ENCODE assay signal across 1 cellular context in the genomic region with DNA sequence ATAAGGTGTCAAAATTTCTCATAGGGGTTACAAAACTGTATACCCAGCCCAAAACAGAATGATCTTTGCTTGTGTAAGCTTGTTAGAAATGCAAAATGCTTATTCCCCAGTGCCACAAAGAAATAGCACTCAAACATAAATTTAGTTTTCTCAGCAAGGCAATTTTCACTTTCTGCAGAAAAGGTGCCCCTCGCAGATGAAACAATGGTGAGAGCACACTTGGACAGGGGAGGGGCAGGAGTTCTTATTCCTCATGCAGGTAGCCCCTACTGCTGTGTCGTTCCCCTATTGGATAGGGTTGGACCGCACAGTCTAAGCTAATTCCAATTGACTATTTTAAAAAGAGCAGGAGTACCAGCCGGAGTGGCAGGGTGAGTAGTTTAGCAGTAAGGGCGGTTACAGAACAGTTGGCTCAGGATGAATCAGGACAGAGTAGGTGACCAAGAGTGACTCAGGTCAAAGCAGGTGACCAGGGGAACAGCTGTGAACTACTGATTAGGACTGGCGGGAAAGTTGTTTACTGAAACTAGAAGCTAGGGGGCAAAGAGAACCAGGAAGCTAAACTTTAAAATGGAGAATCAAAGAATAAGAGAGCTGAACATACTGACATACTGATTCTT.
TF ChIP-seq lines count a peak whose summit lies in the region.

No MANE protein-coding gene starts in this region.

TF ChIP-seq in K562, 482 proteins besides CTCF, POLR2A, EP300 and RAD21 (continued from another document and continues in another):
- TF ChIP-seq, protein P1, sequence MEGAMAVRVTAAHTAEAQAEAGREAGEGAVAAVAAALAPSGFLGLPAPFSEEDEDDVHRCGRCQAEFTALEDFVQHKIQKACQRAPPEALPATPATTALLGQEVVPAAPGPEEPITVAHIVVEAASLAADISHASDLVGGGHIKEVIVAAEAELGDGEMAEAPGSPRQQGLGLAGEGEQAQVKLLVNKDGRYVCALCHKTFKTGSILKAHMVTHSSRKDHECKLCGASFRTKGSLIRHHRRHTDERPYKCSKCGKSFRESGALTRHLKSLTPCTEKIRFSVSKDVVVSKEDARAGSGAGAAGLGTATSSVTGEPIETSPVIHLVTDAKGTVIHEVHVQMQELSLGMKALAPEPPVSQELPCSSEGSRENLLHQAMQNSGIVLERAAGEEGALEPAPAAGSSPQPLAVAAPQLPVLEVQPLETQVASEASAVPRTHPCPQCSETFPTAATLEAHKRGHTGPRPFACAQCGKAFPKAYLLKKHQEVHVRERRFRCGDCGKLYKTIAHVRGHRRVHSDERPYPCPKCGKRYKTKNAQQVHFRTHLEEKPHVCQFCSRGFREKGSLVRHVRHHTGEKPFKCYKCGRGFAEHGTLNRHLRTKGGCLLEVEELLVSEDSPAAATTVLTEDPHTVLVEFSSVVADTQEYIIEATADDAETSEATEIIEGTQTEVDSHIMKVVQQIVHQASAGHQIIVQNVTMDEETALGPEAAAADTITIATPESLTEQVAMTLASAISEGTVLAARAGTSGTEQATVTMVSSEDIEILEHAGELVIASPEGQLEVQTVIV (CRISPR knock-in tag; IDR thresholded peaks at IDR 0.05; ENCODE audit: borderline replicate concordance), result no peak
- TF ChIP-seq MAFK (IDR thresholded peaks at IDR 0.05; ENCODE audit: low read length), result no peak
- TF ChIP-seq, protein P2, sequence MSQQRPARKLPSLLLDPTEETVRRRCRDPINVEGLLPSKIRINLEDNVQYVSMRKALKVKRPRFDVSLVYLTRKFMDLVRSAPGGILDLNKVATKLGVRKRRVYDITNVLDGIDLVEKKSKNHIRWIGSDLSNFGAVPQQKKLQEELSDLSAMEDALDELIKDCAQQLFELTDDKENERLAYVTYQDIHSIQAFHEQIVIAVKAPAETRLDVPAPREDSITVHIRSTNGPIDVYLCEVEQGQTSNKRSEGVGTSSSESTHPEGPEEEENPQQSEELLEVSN (IDR thresholded peaks at IDR 0.05; ENCODE audit: borderline replicate concordance in 1 of 2, extremely low read depth in 1 of 2, insufficient read depth in 1 of 2, insufficient read length in 1 of 2, low read depth in 1 of 2, low read length in 1 of 2, poor library complexity in 1 of 2, severe bottlenecking in 1 of 2), result no peak
- TF ChIP-seq, protein P3, sequence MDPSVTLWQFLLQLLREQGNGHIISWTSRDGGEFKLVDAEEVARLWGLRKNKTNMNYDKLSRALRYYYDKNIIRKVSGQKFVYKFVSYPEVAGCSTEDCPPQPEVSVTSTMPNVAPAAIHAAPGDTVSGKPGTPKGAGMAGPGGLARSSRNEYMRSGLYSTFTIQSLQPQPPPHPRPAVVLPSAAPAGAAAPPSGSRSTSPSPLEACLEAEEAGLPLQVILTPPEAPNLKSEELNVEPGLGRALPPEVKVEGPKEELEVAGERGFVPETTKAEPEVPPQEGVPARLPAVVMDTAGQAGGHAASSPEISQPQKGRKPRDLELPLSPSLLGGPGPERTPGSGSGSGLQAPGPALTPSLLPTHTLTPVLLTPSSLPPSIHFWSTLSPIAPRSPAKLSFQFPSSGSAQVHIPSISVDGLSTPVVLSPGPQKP (CRISPR knock-in tag; IDR thresholded peaks at IDR 0.05), result no peak
- no peak for TF ChIP-seq SMARCC2 (IDR thresholded peaks at IDR 0.05; ENCODE audit: low read depth)
- TF ChIP-seq TAL1 (IDR thresholded peaks at IDR 0.05), result peak; percentile 76
- TF ChIP-seq, protein P4, sequence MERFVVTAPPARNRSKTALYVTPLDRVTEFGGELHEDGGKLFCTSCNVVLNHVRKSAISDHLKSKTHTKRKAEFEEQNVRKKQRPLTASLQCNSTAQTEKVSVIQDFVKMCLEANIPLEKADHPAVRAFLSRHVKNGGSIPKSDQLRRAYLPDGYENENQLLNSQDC (CRISPR knock-in tag; IDR thresholded peaks at IDR 0.05), result no peak
- TF ChIP-seq, protein P5, sequence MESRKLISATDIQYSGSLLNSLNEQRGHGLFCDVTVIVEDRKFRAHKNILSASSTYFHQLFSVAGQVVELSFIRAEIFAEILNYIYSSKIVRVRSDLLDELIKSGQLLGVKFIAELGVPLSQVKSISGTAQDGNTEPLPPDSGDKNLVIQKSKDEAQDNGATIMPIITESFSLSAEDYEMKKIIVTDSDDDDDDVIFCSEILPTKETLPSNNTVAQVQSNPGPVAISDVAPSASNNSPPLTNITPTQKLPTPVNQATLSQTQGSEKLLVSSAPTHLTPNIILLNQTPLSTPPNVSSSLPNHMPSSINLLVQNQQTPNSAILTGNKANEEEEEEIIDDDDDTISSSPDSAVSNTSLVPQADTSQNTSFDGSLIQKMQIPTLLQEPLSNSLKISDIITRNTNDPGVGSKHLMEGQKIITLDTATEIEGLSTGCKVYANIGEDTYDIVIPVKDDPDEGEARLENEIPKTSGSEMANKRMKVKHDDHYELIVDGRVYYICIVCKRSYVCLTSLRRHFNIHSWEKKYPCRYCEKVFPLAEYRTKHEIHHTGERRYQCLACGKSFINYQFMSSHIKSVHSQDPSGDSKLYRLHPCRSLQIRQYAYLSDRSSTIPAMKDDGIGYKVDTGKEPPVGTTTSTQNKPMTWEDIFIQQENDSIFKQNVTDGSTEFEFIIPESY (CRISPR knock-in tag; IDR thresholded peaks at IDR 0.05), result peak; percentile 37; the same call in 1 of the 2 replicates
- TF ChIP-seq, protein P6, sequence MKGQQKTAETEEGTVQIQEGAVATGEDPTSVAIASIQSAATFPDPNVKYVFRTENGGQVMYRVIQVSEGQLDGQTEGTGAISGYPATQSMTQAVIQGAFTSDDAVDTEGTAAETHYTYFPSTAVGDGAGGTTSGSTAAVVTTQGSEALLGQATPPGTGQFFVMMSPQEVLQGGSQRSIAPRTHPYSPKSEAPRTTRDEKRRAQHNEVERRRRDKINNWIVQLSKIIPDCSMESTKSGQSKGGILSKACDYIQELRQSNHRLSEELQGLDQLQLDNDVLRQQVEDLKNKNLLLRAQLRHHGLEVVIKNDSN (CRISPR knock-in tag; IDR thresholded peaks at IDR 0.05), result no peak
- TF ChIP-seq SMARCA4 (IDR thresholded peaks at IDR 0.05), result peak; percentile 43; the same call in 1 of the 2 replicates
- TF ChIP-seq JUND (IDR thresholded peaks at IDR 0.05; ENCODE audit: borderline replicate concordance, low read depth, low read length), result peak; percentile 44; the same call in 1 of the 2 replicates
- TF ChIP-seq JUND (tag; IDR thresholded peaks at IDR 0.05; ENCODE audit: borderline replicate concordance, low read depth, low read length), result peak; percentile 42; the same call in 2 of the 3 replicates
- TF ChIP-seq STAT5B (CRISPR knock-in tag; IDR thresholded peaks at IDR 0.05), result no peak
- TF ChIP-seq SP2 (IDR thresholded peaks at IDR 0.05; ENCODE audit: extremely low read depth, low read depth, low read length, poor library complexity, severe bottlenecking), result no peak
- TF ChIP-seq, protein P7, sequence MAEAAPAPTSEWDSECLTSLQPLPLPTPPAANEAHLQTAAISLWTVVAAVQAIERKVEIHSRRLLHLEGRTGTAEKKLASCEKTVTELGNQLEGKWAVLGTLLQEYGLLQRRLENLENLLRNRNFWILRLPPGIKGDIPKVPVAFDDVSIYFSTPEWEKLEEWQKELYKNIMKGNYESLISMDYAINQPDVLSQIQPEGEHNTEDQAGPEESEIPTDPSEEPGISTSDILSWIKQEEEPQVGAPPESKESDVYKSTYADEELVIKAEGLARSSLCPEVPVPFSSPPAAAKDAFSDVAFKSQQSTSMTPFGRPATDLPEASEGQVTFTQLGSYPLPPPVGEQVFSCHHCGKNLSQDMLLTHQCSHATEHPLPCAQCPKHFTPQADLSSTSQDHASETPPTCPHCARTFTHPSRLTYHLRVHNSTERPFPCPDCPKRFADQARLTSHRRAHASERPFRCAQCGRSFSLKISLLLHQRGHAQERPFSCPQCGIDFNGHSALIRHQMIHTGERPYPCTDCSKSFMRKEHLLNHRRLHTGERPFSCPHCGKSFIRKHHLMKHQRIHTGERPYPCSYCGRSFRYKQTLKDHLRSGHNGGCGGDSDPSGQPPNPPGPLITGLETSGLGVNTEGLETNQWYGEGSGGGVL (CRISPR knock-in tag; IDR thresholded peaks at IDR 0.05), result no peak
- TF ChIP-seq TCF3 (CRISPR knock-in tag; IDR thresholded peaks at IDR 0.05), result peak; percentile 80
- TF ChIP-seq FOXA3 (CRISPR knock-in tag; conservative IDR thresholded peaks at IDR 0.05 in 1 of 2, IDR thresholded peaks at IDR 0.05 in 1 of 2), result no peak
- TF ChIP-seq MECOM (CRISPR knock-in tag; IDR thresholded peaks at IDR 0.05), result no peak
- TF ChIP-seq, protein P8, sequence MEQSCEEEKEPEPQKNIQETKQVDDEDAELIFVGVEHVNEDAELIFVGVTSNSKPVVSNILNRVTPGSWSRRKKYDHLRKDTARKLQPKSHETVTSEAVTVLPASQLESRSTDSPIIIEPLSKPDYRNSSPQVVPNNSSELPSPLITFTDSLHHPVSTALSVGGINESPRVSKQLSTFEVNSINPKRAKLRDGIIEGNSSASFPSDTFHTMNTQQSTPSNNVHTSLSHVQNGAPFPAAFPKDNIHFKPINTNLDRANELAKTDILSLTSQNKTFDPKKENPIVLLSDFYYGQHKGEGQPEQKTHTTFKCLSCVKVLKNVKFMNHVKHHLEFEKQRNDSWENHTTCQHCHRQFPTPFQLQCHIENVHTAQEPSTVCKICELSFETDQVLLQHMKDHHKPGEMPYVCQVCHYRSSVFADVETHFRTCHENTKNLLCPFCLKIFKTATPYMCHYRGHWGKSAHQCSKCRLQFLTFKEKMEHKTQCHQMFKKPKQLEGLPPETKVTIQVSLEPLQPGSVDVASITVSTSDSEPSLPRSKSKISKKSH (CRISPR knock-in tag; IDR thresholded peaks at IDR 0.05), result peak; percentile 73; the same call in 1 of the 2 replicates
- TF ChIP-seq ELF1 (tag; IDR thresholded peaks at IDR 0.05), result 0 out of 2 replicates have a peak, but pooled peaks have one; percentile 21
- TF ChIP-seq, protein P9, sequence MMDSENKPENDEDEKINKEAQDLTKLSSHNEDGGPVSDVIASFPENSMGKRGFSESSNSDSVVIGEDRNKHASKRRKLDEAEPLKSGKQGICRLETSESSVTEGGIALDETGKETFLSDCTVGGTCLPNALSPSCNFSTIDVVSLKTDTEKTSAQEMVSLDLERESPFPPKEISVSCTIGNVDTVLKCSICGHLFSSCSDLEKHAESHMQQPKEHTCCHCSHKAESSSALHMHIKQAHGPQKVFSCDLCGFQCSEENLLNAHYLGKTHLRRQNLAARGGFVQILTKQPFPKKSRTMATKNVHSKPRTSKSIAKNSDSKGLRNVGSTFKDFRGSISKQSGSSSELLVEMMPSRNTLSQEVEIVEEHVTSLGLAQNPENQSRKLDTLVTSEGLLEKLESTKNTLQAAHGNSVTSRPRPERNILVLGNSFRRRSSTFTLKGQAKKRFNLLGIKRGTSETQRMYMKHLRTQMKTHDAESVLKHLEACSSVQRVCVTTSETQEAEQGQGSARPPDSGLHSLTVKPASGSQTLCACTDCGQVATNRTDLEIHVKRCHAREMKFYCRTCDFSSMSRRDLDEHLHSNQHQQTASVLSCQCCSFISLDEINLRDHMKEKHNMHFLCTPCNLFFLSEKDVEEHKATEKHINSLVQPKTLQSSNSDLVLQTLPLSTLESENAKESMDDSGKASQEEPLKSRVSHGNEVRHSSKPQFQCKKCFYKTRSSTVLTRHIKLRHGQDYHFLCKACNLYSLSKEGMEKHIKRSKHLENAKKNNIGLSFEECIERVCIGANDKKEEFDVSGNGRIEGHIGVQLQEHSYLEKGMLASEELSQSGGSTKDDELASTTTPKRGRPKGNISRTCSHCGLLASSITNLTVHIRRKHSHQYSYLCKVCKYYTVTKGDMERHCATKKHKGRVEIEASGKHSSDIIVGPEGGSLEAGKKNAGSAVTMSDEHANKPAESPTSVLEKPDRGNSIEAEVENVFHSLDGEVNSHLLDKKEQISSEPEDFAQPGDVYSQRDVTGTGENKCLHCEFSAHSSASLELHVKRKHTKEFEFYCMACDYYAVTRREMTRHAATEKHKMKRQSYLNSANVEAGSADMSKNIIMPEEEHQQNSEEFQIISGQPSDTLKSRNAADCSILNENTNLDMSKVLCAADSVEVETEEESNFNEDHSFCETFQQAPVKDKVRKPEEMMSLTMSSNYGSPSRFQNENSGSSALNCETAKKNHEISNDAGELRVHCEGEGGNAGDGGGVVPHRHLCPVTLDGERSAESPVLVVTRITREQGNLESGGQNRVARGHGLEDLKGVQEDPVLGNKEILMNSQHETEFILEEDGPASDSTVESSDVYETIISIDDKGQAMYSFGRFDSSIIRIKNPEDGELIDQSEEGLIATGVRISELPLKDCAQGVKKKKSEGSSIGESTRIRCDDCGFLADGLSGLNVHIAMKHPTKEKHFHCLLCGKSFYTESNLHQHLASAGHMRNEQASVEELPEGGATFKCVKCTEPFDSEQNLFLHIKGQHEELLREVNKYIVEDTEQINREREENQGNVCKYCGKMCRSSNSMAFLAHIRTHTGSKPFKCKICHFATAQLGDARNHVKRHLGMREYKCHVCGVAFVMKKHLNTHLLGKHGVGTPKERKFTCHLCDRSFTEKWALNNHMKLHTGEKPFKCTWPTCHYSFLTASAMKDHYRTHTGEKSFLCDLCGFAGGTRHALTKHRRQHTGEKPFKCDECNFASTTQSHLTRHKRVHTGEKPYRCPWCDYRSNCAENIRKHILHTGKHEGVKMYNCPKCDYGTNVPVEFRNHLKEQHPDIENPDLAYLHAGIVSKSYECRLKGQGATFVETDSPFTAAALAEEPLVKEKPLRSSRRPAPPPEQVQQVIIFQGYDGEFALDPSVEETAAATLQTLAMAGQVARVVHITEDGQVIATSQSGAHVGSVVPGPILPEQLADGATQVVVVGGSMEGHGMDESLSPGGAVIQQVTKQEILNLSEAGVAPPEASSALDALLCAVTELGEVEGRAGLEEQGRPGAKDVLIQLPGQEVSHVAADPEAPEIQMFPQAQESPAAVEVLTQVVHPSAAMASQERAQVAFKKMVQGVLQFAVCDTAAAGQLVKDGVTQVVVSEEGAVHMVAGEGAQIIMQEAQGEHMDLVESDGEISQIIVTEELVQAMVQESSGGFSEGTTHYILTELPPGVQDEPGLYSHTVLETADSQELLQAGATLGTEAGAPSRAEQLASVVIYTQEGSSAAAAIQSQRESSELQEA (IDR thresholded peaks at IDR 0.05; ENCODE audit: low read depth), result no peak
- TF ChIP-seq ZNF316 (IDR thresholded peaks at IDR 0.05), result no peak
- TF ChIP-seq CBX1 (IDR thresholded peaks at IDR 0.05; ENCODE audit: low read depth), result peak; percentile 94
- TF ChIP-seq PPARD (CRISPR knock-in tag; IDR thresholded peaks at IDR 0.05), result no peak
- TF ChIP-seq TAF9B (IDR thresholded peaks at IDR 0.05; ENCODE audit: partially characterized antibody), result peak; percentile 46
- TF ChIP-seq, protein P10, sequence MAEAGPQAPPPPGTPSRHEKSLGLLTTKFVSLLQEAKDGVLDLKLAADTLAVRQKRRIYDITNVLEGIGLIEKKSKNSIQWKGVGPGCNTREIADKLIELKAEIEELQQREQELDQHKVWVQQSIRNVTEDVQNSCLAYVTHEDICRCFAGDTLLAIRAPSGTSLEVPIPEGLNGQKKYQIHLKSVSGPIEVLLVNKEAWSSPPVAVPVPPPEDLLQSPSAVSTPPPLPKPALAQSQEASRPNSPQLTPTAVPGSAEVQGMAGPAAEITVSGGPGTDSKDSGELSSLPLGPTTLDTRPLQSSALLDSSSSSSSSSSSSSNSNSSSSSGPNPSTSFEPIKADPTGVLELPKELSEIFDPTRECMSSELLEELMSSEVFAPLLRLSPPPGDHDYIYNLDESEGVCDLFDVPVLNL (CRISPR knock-in tag; IDR thresholded peaks at IDR 0.05; ENCODE audit: low read depth), result 0 out of 2 replicates have a peak, but pooled peaks have one; percentile 23
- no peak for TF ChIP-seq CAMTA2 (CRISPR knock-in tag; conservative IDR thresholded peaks at IDR 0.05)
- TF ChIP-seq HDAC8 (tag; IDR thresholded peaks at IDR 0.05), result no peak
- peak; percentile 53; the same call in 1 of the 2 replicates for TF ChIP-seq MTA2 (IDR thresholded peaks at IDR 0.05; ENCODE audit: low read depth)
- no peak for TF ChIP-seq SMAD2 (IDR thresholded peaks at IDR 0.05; ENCODE audit: low read depth, low read length)
- TF ChIP-seq CEBPG (CRISPR knock-in tag; IDR thresholded peaks at IDR 0.05), result no peak
- TF ChIP-seq CEBPG (tag; conservative IDR thresholded peaks at IDR 0.05 in 1 of 2, IDR thresholded peaks at IDR 0.05 in 1 of 2), result no peak
- no peak for TF ChIP-seq ZNF445 (CRISPR knock-in tag; IDR thresholded peaks at IDR 0.05; ENCODE audit: low read depth)
- no peak for TF ChIP-seq KDM4B (IDR thresholded peaks at IDR 0.05; ENCODE audit: borderline replicate concordance in 2 of 2, low read depth in 1 of 2)
- TF ChIP-seq MYBL2 (IDR thresholded peaks at IDR 0.05; ENCODE audit: low read depth), result peak; percentile 64
- no peak for TF ChIP-seq MYBL2 (CRISPR knock-in tag; IDR thresholded peaks at IDR 0.05; ENCODE audit: borderline replicate concordance)
